In genomic region chr18:30150466-30151019, GRCh38 we compare ENCODE assay signal across 34 cellular contexts.
"Had no signal": no experiment of that assay in that cellular context is flagged by ENCODE, and none has a peak within 500 bp of the region (broad histone marks: within the 10 kb centered on the region; RNA-seq: fewer than 3 reads in every experiment).

No MANE protein-coding gene starts in this region.

- H3K9me3 ChIP-seq: adrenal gland, body of pancreas, esophagus muscularis mucosa, gastroesophageal sphincter, heart right ventricle had no signal

- H3K4me3 ChIP-seq: adrenal gland, body of pancreas, esophagus muscularis mucosa, gastroesophageal sphincter, heart right ventricle had no signal

- DNase-seq: activated CD4-positive, alpha-beta memory T cell treated with anti-CD3 and anti-CD28 coated beads for 36 hours; activated CD4-positive, alpha-beta T cell treated with anti-CD3 and anti-CD28 coated beads for 36 hours; activated CD4-positive, alpha-beta T cell treated with anti-CD3 and anti-CD28 coated beads, Interleukin-2, amount 10 ng/mL, durations not matched to agents 24 days and 14 days; activated CD4-positive, CD25-positive, alpha-beta regulatory T cell; activated CD4-positive, CD25-positive, alpha-beta regulatory T cell treated with anti-CD3 and anti-CD28 coated beads, Interleukin-2, amount 50 U/mL, for 72 hours; activated CD8-positive, alpha-beta memory T cell treated with anti-CD3 and anti-CD28 coated beads, Interleukin-2, amount 10 ng/mL, durations not matched to agents 7 days and 5 days; activated CD8-positive, alpha-beta memory T cell treated with anti-CD3 and anti-CD28 coated beads, Interleukin-2, amount 50 U/mL, for 4 hours; activated CD8-positive, alpha-beta T cell treated with anti-CD3 and anti-CD28 coated beads, Interleukin-2, amount 10 ng/mL, durations not matched to agents 7 days and 5 days; activated effector memory CD4-positive, alpha-beta T cell treated with anti-CD3 and anti-CD28 coated beads, Interleukin-2, amount 50 U/mL, for 16 hours; activated naive CD4-positive, alpha-beta T cell treated with anti-CD3 and anti-CD28 coated beads for 36 hours; activated naive CD8-positive, alpha-beta T cell treated with anti-CD3 and anti-CD28 coated beads for 36 hours; activated naive CD8-positive, alpha-beta T cell treated with anti-CD3 and anti-CD28 coated beads, Interleukin-2, amount 50 U/mL, for 24 hours; activated T-cell treated with anti-CD3 and anti-CD28 coated beads, Interleukin-2, amount 50 U/mL, for 1 hour; activated T-cell treated with anti-CD3 and anti-CD28 coated beads, Interleukin-2, amount 50 U/mL, for 48 hours; adrenal gland; amygdala; aorta; body of pancreas; caudate nucleus; cortex of kidney; dermis blood vessel endothelial cell; effector CD4-positive, alpha-beta T cell; effector memory CD8-positive, alpha-beta T cell; erythroblast; foreskin melanocyte; heart right ventricle; T-helper 17 cell; T1000 had no signal

- H3K9me3 Mint-ChIP-seq: activated CD4-positive, alpha-beta T cell treated with anti-CD3 and anti-CD28 coated beads, Interleukin-2, amount 10 ng/mL, durations not matched to agents 24 days and 14 days; activated naive CD8-positive, alpha-beta T cell treated with anti-CD3 and anti-CD28 coated beads, Interleukin-2, amount 50 U/mL, for 24 hours had no signal

- H3K4me3 Mint-ChIP-seq: activated CD4-positive, alpha-beta memory T cell treated with anti-CD3 and anti-CD28 coated beads for 36 hours; activated CD4-positive, alpha-beta T cell treated with anti-CD3 and anti-CD28 coated beads for 36 hours; activated CD4-positive, alpha-beta T cell treated with anti-CD3 and anti-CD28 coated beads, Interleukin-2, amount 10 ng/mL, durations not matched to agents 24 days and 14 days; activated CD8-positive, alpha-beta memory T cell treated with anti-CD3 and anti-CD28 coated beads, Interleukin-2, amount 10 ng/mL, durations not matched to agents 7 days and 5 days; activated CD8-positive, alpha-beta T cell treated with anti-CD3 and anti-CD28 coated beads, Interleukin-2, amount 10 ng/mL, durations not matched to agents 7 days and 5 days; activated naive CD4-positive, alpha-beta T cell treated with anti-CD3 and anti-CD28 coated beads for 36 hours; activated naive CD4-positive, alpha-beta T cell treated with anti-CD3 and anti-CD28 coated beads, Interleukin-2, amount 50 U/mL, for 24 hours; activated naive CD8-positive, alpha-beta T cell treated with anti-CD3 and anti-CD28 coated beads for 36 hours; activated naive CD8-positive, alpha-beta T cell treated with anti-CD3 and anti-CD28 coated beads, Interleukin-2, amount 50 U/mL, for 24 hours; activated T-helper 1 cell treated with anti-CD3 and anti-CD28 coated beads, Interleukin-12 subunit alpha, Interleukin-12 subunit beta, Interleukin-2, Interleukin-4 antibody, amounts not matched to agents 30 ng/mL and 10 ng/mL and 1 ng/mL, durations not matched to agents 14 hours and 24 hours and 36 hours; effector memory CD8-positive, alpha-beta T cell; T-helper 17 cell; T-helper 2 cell treated with Interferon-gamma antibody and Interleukin-4, amounts not matched to agents 5 μg/mL and 100 μg/mL, for 36 hours had no signal

- H3K27me3 ChIP-seq: adrenal gland, body of pancreas, esophagus muscularis mucosa, gastroesophageal sphincter, heart right ventricle had no signal

- H3K27ac ChIP-seq: adrenal gland, body of pancreas, esophagus muscularis mucosa, gastroesophageal sphincter, heart right ventricle had no signal

- H3K36me3 Mint-ChIP-seq: activated CD4-positive, alpha-beta memory T cell treated with anti-CD3 and anti-CD28 coated beads for 36 hours; activated CD8-positive, alpha-beta memory T cell treated with anti-CD3 and anti-CD28 coated beads, Interleukin-2, amount 10 ng/mL, durations not matched to agents 7 days and 5 days; activated naive CD4-positive, alpha-beta T cell treated with anti-CD3 and anti-CD28 coated beads, Interleukin-2, amount 50 U/mL, for 24 hours; activated naive CD8-positive, alpha-beta T cell treated with anti-CD3 and anti-CD28 coated beads for 36 hours had no signal

- H3K27me3 Mint-ChIP-seq: activated CD4-positive, alpha-beta memory T cell treated with anti-CD3 and anti-CD28 coated beads for 36 hours; activated CD4-positive, alpha-beta T cell treated with anti-CD3 and anti-CD28 coated beads for 36 hours; activated CD4-positive, alpha-beta T cell treated with anti-CD3 and anti-CD28 coated beads, Interleukin-2, amount 10 ng/mL, durations not matched to agents 24 days and 14 days; activated CD8-positive, alpha-beta memory T cell treated with anti-CD3 and anti-CD28 coated beads, Interleukin-2, amount 10 ng/mL, durations not matched to agents 7 days and 5 days; activated naive CD4-positive, alpha-beta T cell treated with anti-CD3 and anti-CD28 coated beads, Interleukin-2, amount 50 U/mL, for 24 hours; activated naive CD8-positive, alpha-beta T cell treated with anti-CD3 and anti-CD28 coated beads for 36 hours; activated naive CD8-positive, alpha-beta T cell treated with anti-CD3 and anti-CD28 coated beads, Interleukin-2, amount 50 U/mL, for 24 hours; effector memory CD8-positive, alpha-beta T cell; T-helper 17 cell had no signal

- H3K4me1 Mint-ChIP-seq: activated CD4-positive, alpha-beta T cell treated with anti-CD3 and anti-CD28 coated beads for 36 hours; activated CD4-positive, alpha-beta T cell treated with anti-CD3 and anti-CD28 coated beads, Interleukin-2, amount 10 ng/mL, durations not matched to agents 24 days and 14 days; activated CD8-positive, alpha-beta memory T cell treated with anti-CD3 and anti-CD28 coated beads, Interleukin-2, amount 10 ng/mL, durations not matched to agents 7 days and 5 days; activated naive CD4-positive, alpha-beta T cell treated with anti-CD3 and anti-CD28 coated beads, Interleukin-2, amount 50 U/mL, for 24 hours; activated naive CD8-positive, alpha-beta T cell treated with anti-CD3 and anti-CD28 coated beads for 36 hours; activated naive CD8-positive, alpha-beta T cell treated with anti-CD3 and anti-CD28 coated beads, Interleukin-2, amount 50 U/mL, for 24 hours; T-helper 17 cell had no signal

- ATAC-seq: activated CD4-positive, alpha-beta T cell treated with anti-CD3 and anti-CD28 coated beads for 36 hours; activated CD8-positive, alpha-beta memory T cell treated with anti-CD3 and anti-CD28 coated beads, Interleukin-2, amount 10 ng/mL, durations not matched to agents 7 days and 5 days; activated CD8-positive, alpha-beta T cell treated with anti-CD3 and anti-CD28 coated beads, Interleukin-2, amount 10 ng/mL, durations not matched to agents 7 days and 5 days; activated naive CD8-positive, alpha-beta T cell treated with anti-CD3 and anti-CD28 coated beads, Interleukin-2, amount 50 U/mL, for 24 hours; body of pancreas; effector memory CD8-positive, alpha-beta T cell; gastroesophageal sphincter; heart right ventricle; T-helper 17 cell had no signal

- H3K4me1 ChIP-seq: adrenal gland, esophagus muscularis mucosa, gastroesophageal sphincter, heart right ventricle had no signal

- H3K36me3 ChIP-seq: adrenal gland, esophagus muscularis mucosa, gastroesophageal sphincter, heart right ventricle had no signal

- H3K27ac Mint-ChIP-seq: activated CD4-positive, alpha-beta memory T cell treated with anti-CD3 and anti-CD28 coated beads for 36 hours; activated CD4-positive, alpha-beta T cell treated with anti-CD3 and anti-CD28 coated beads for 36 hours; activated CD4-positive, alpha-beta T cell treated with anti-CD3 and anti-CD28 coated beads, Interleukin-2, amount 10 ng/mL, durations not matched to agents 24 days and 14 days; activated CD8-positive, alpha-beta memory T cell treated with anti-CD3 and anti-CD28 coated beads, Interleukin-2, amount 10 ng/mL, durations not matched to agents 7 days and 5 days; activated CD8-positive, alpha-beta T cell treated with anti-CD3 and anti-CD28 coated beads, Interleukin-2, amount 10 ng/mL, durations not matched to agents 7 days and 5 days; activated naive CD4-positive, alpha-beta T cell treated with anti-CD3 and anti-CD28 coated beads for 36 hours; activated naive CD4-positive, alpha-beta T cell treated with anti-CD3 and anti-CD28 coated beads, Interleukin-2, amount 50 U/mL, for 24 hours; activated naive CD8-positive, alpha-beta T cell treated with anti-CD3 and anti-CD28 coated beads for 36 hours; activated naive CD8-positive, alpha-beta T cell treated with anti-CD3 and anti-CD28 coated beads, Interleukin-2, amount 50 U/mL, for 24 hours; activated T-helper 1 cell treated with anti-CD3 and anti-CD28 coated beads, Interleukin-12 subunit alpha, Interleukin-12 subunit beta, Interleukin-2, Interleukin-4 antibody, amounts not matched to agents 30 ng/mL and 10 ng/mL and 1 ng/mL, durations not matched to agents 14 hours and 24 hours and 36 hours; activated T-helper 2 cell treated with anti-CD3 and anti-CD28 coated beads, Interferon-gamma antibody, Interleukin-2, Interleukin-4, amounts not matched to agents 10 μg/mL and 5 μg/mL and 100 μg/mL, durations not matched to agents 14 hours and 24 hours and 36 hours; effector memory CD8-positive, alpha-beta T cell; T-helper 17 cell; T-helper 2 cell treated with Interferon-gamma antibody and Interleukin-4, amounts not matched to agents 5 μg/mL and 100 μg/mL, for 36 hours had no signal
